Comparison of ENCODE assay signal across 33 cellular contexts in the genomic region with DNA sequence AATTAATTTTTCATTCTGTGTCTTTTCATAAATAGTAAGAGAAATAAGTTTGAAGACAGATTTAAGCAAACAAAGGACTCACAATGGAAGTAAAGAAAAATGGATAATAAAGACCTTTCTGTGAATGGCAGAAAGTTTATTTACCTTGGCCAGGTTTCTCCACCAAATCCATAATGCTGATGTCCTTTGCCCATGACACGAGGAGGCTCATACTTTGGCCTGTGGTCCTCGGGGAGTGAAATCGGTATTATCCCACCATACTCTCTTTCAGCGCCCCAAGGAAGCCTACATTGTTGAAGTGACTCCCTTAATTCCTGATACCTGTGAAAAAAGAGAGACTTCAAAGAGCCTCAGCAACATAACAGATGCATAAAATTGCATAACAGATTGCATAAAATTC.
"Had no signal": no experiment of that assay in that cellular context is flagged by ENCODE, and none has a peak within 500 bp of the region (broad histone marks: within the 10 kb centered on the region; RNA-seq: fewer than 3 reads in every experiment).

No MANE protein-coding gene starts in this region.

- DNase-seq: activated CD4-positive, alpha-beta memory T cell treated with anti-CD3 and anti-CD28 coated beads for 36 hours; activated CD4-positive, alpha-beta T cell treated with anti-CD3 and anti-CD28 coated beads for 36 hours; activated CD4-positive, alpha-beta T cell treated with anti-CD3 and anti-CD28 coated beads, Interleukin-2, amount 10 ng/mL, durations not matched to agents 24 days and 14 days; activated CD4-positive, CD25-positive, alpha-beta regulatory T cell; activated CD4-positive, CD25-positive, alpha-beta regulatory T cell treated with anti-CD3 and anti-CD28 coated beads, Interleukin-2, amount 50 U/mL, for 72 hours; activated CD8-positive, alpha-beta memory T cell treated with anti-CD3 and anti-CD28 coated beads, Interleukin-2, amount 10 ng/mL, durations not matched to agents 7 days and 5 days; activated CD8-positive, alpha-beta memory T cell treated with anti-CD3 and anti-CD28 coated beads, Interleukin-2, amount 50 U/mL, for 4 hours; activated CD8-positive, alpha-beta T cell treated with anti-CD3 and anti-CD28 coated beads, Interleukin-2, amount 10 ng/mL, durations not matched to agents 7 days and 5 days; activated effector memory CD4-positive, alpha-beta T cell treated with anti-CD3 and anti-CD28 coated beads, Interleukin-2, amount 50 U/mL, for 16 hours; activated naive CD4-positive, alpha-beta T cell treated with anti-CD3 and anti-CD28 coated beads for 36 hours; activated naive CD8-positive, alpha-beta T cell treated with anti-CD3 and anti-CD28 coated beads for 36 hours; activated naive CD8-positive, alpha-beta T cell treated with anti-CD3 and anti-CD28 coated beads, Interleukin-2, amount 50 U/mL, for 24 hours; activated T-cell treated with anti-CD3 and anti-CD28 coated beads, Interleukin-2, amount 50 U/mL, for 1 hour; activated T-cell treated with anti-CD3 and anti-CD28 coated beads, Interleukin-2, amount 50 U/mL, for 48 hours; adrenal gland; amygdala; aorta; caudate nucleus; cortex of kidney; dermis blood vessel endothelial cell; effector CD4-positive, alpha-beta T cell; effector memory CD8-positive, alpha-beta T cell; erythroblast; gastrocnemius medialis; glutamatergic neuron; heart left ventricle; T-helper 17 cell; T1000 had no signal

- H3K4me3 Mint-ChIP-seq: activated CD4-positive, alpha-beta memory T cell treated with anti-CD3 and anti-CD28 coated beads for 36 hours; activated CD4-positive, alpha-beta T cell treated with anti-CD3 and anti-CD28 coated beads for 36 hours; activated CD4-positive, alpha-beta T cell treated with anti-CD3 and anti-CD28 coated beads, Interleukin-2, amount 10 ng/mL, durations not matched to agents 24 days and 14 days; activated CD8-positive, alpha-beta memory T cell treated with anti-CD3 and anti-CD28 coated beads, Interleukin-2, amount 10 ng/mL, durations not matched to agents 7 days and 5 days; activated CD8-positive, alpha-beta T cell treated with anti-CD3 and anti-CD28 coated beads, Interleukin-2, amount 10 ng/mL, durations not matched to agents 7 days and 5 days; activated naive CD4-positive, alpha-beta T cell treated with anti-CD3 and anti-CD28 coated beads for 36 hours; activated naive CD4-positive, alpha-beta T cell treated with anti-CD3 and anti-CD28 coated beads, Interleukin-2, amount 50 U/mL, for 24 hours; activated naive CD8-positive, alpha-beta T cell treated with anti-CD3 and anti-CD28 coated beads for 36 hours; activated naive CD8-positive, alpha-beta T cell treated with anti-CD3 and anti-CD28 coated beads, Interleukin-2, amount 50 U/mL, for 24 hours; activated T-helper 1 cell treated with anti-CD3 and anti-CD28 coated beads, Interleukin-12 subunit alpha, Interleukin-12 subunit beta, Interleukin-2, Interleukin-4 antibody, amounts not matched to agents 30 ng/mL and 10 ng/mL and 1 ng/mL, durations not matched to agents 14 hours and 24 hours and 36 hours; effector memory CD8-positive, alpha-beta T cell; T-helper 17 cell; T-helper 2 cell treated with Interferon-gamma antibody and Interleukin-4, amounts not matched to agents 5 μg/mL and 100 μg/mL, for 36 hours had no signal

- H3K9me3 Mint-ChIP-seq: activated CD4-positive, alpha-beta memory T cell treated with anti-CD3 and anti-CD28 coated beads for 36 hours; activated naive CD4-positive, alpha-beta T cell treated with anti-CD3 and anti-CD28 coated beads for 36 hours; activated naive CD4-positive, alpha-beta T cell treated with anti-CD3 and anti-CD28 coated beads, Interleukin-2, amount 50 U/mL, for 24 hours; activated naive CD8-positive, alpha-beta T cell treated with anti-CD3 and anti-CD28 coated beads for 36 hours; activated T-helper 1 cell treated with anti-CD3 and anti-CD28 coated beads, Interleukin-12 subunit alpha, Interleukin-12 subunit beta, Interleukin-2, Interleukin-4 antibody, amounts not matched to agents 30 ng/mL and 10 ng/mL and 1 ng/mL, durations not matched to agents 14 hours and 24 hours and 36 hours; activated T-helper 2 cell treated with anti-CD3 and anti-CD28 coated beads, Interferon-gamma antibody, Interleukin-2, Interleukin-4, amounts not matched to agents 10 μg/mL and 5 μg/mL and 100 μg/mL, durations not matched to agents 14 hours and 24 hours and 36 hours; effector memory CD8-positive, alpha-beta T cell had no signal

- ATAC-seq: activated CD4-positive, alpha-beta T cell treated with anti-CD3 and anti-CD28 coated beads for 36 hours; activated CD8-positive, alpha-beta memory T cell treated with anti-CD3 and anti-CD28 coated beads, Interleukin-2, amount 10 ng/mL, durations not matched to agents 7 days and 5 days; activated CD8-positive, alpha-beta T cell treated with anti-CD3 and anti-CD28 coated beads, Interleukin-2, amount 10 ng/mL, durations not matched to agents 7 days and 5 days; activated naive CD8-positive, alpha-beta T cell treated with anti-CD3 and anti-CD28 coated beads, Interleukin-2, amount 50 U/mL, for 24 hours; effector memory CD8-positive, alpha-beta T cell; foreskin keratinocyte; gastrocnemius medialis; heart left ventricle; T-helper 17 cell had no signal

- H3K27ac Mint-ChIP-seq: activated CD4-positive, alpha-beta memory T cell treated with anti-CD3 and anti-CD28 coated beads for 36 hours; activated CD4-positive, alpha-beta T cell treated with anti-CD3 and anti-CD28 coated beads for 36 hours; activated CD4-positive, alpha-beta T cell treated with anti-CD3 and anti-CD28 coated beads, Interleukin-2, amount 10 ng/mL, durations not matched to agents 24 days and 14 days; activated CD8-positive, alpha-beta memory T cell treated with anti-CD3 and anti-CD28 coated beads, Interleukin-2, amount 10 ng/mL, durations not matched to agents 7 days and 5 days; activated CD8-positive, alpha-beta T cell treated with anti-CD3 and anti-CD28 coated beads, Interleukin-2, amount 10 ng/mL, durations not matched to agents 7 days and 5 days; activated naive CD4-positive, alpha-beta T cell treated with anti-CD3 and anti-CD28 coated beads for 36 hours; activated naive CD4-positive, alpha-beta T cell treated with anti-CD3 and anti-CD28 coated beads, Interleukin-2, amount 50 U/mL, for 24 hours; activated naive CD8-positive, alpha-beta T cell treated with anti-CD3 and anti-CD28 coated beads for 36 hours; activated naive CD8-positive, alpha-beta T cell treated with anti-CD3 and anti-CD28 coated beads, Interleukin-2, amount 50 U/mL, for 24 hours; activated T-helper 1 cell treated with anti-CD3 and anti-CD28 coated beads, Interleukin-12 subunit alpha, Interleukin-12 subunit beta, Interleukin-2, Interleukin-4 antibody, amounts not matched to agents 30 ng/mL and 10 ng/mL and 1 ng/mL, durations not matched to agents 14 hours and 24 hours and 36 hours; activated T-helper 2 cell treated with anti-CD3 and anti-CD28 coated beads, Interferon-gamma antibody, Interleukin-2, Interleukin-4, amounts not matched to agents 10 μg/mL and 5 μg/mL and 100 μg/mL, durations not matched to agents 14 hours and 24 hours and 36 hours; effector memory CD8-positive, alpha-beta T cell; T-helper 17 cell; T-helper 2 cell treated with Interferon-gamma antibody and Interleukin-4, amounts not matched to agents 5 μg/mL and 100 μg/mL, for 36 hours had no signal

- H3K4me1 Mint-ChIP-seq: activated CD4-positive, alpha-beta T cell treated with anti-CD3 and anti-CD28 coated beads for 36 hours; activated CD4-positive, alpha-beta T cell treated with anti-CD3 and anti-CD28 coated beads, Interleukin-2, amount 10 ng/mL, durations not matched to agents 24 days and 14 days; activated CD8-positive, alpha-beta memory T cell treated with anti-CD3 and anti-CD28 coated beads, Interleukin-2, amount 10 ng/mL, durations not matched to agents 7 days and 5 days; activated naive CD4-positive, alpha-beta T cell treated with anti-CD3 and anti-CD28 coated beads, Interleukin-2, amount 50 U/mL, for 24 hours; activated naive CD8-positive, alpha-beta T cell treated with anti-CD3 and anti-CD28 coated beads for 36 hours; activated naive CD8-positive, alpha-beta T cell treated with anti-CD3 and anti-CD28 coated beads, Interleukin-2, amount 50 U/mL, for 24 hours had no signal

- H3K27me3 Mint-ChIP-seq: activated CD4-positive, alpha-beta memory T cell treated with anti-CD3 and anti-CD28 coated beads for 36 hours; activated CD4-positive, alpha-beta T cell treated with anti-CD3 and anti-CD28 coated beads for 36 hours; activated CD4-positive, alpha-beta T cell treated with anti-CD3 and anti-CD28 coated beads, Interleukin-2, amount 10 ng/mL, durations not matched to agents 24 days and 14 days; activated CD8-positive, alpha-beta memory T cell treated with anti-CD3 and anti-CD28 coated beads, Interleukin-2, amount 10 ng/mL, durations not matched to agents 7 days and 5 days; activated naive CD4-positive, alpha-beta T cell treated with anti-CD3 and anti-CD28 coated beads, Interleukin-2, amount 50 U/mL, for 24 hours; activated naive CD8-positive, alpha-beta T cell treated with anti-CD3 and anti-CD28 coated beads for 36 hours; activated naive CD8-positive, alpha-beta T cell treated with anti-CD3 and anti-CD28 coated beads, Interleukin-2, amount 50 U/mL, for 24 hours; effector memory CD8-positive, alpha-beta T cell; T-helper 17 cell had no signal
